Comparison of ENCODE assay signal across 14 cellular contexts in the genomic region with DNA sequence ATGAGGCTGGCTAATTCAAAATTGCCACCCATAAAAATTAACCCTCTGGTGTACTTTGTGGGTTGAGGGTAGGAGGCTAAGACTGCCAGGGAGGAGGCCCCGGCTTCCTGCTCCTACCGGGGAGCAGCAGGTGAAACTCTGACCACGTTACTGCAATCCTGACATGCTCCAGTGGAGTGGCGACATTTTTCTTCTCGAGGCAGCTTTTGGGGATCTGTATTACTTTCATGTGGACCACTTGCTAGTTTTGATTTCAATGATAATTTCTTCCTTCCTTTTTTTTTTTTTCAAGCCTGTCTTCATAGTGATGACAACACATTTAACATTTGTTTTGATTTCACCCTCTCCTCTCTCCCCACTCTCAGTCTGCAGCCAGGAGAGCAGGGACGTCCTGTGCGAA.
DNase-seq lines count a peak whose midpoint lies in the region; ATAC-seq lines count a peak whose summit lies in the region.
"Had no signal": no experiment of that assay in that cellular context is flagged by ENCODE, and none has a peak within 500 bp of the region (broad histone marks: within the 10 kb centered on the region; RNA-seq: fewer than 3 reads in every experiment).

No MANE protein-coding gene starts in this region.

- no peaks in the 10 kb centered on the region for H3K27me3 Mint-ChIP-seq in activated naive CD4-positive, alpha-beta T cell treated with anti-CD3 and anti-CD28 coated beads, Interleukin-2, amount 10 ng/mL, durations not matched to agents 7 days and 5 days
- no peaks in the 10 kb centered on the region for H3K27me3 Mint-ChIP-seq in activated naive CD8-positive, alpha-beta T cell treated with anti-CD3 and anti-CD28 coated beads, Interleukin-2, amount 50 U/mL, for 24 hours
- no peaks in the 10 kb centered on the region for H3K27me3 Mint-ChIP-seq in stimulated activated naive CD8-positive, alpha-beta T cell treated with anti-CD3 and anti-CD28 coated beads, Interleukin-15, Interleukin-2, amounts not matched to agents 100 ng/mL and 50 ng/mL, for 24 hours

- peak; percentile 67 for ATAC-seq in HG03175 (IDR thresholded peaks at IDR 0.05; ENCODE audit: unreplicated experiment)
- peak; percentile 50 for ATAC-seq in activated naive CD8-positive, alpha-beta T cell treated with anti-CD3 and anti-CD28 coated beads, Interleukin-2, amount 50 U/mL, for 24 hours
- no peak for ATAC-seq in activated CD4-positive, CD25-positive, alpha-beta regulatory T cell treated with anti-CD3 and anti-CD28 coated beads, Interleukin-2, amount 50 U/mL, for 24 hours
- no peak for ATAC-seq in GM21717 (IDR thresholded peaks at IDR 0.05; ENCODE audit: unreplicated experiment)
- ATAC-seq: psoas muscle had no signal

- CTCF ChIA-PET in activated naive CD4-positive, alpha-beta T cell treated with anti-CD3 and anti-CD28 coated beads, Interleukin-2, amount 10 ng/mL, durations not matched to agents 7 days and 5 days (lab: Charles Lee), result no interaction called here

- no peaks in the 10 kb centered on the region for H3K9me3 Mint-ChIP-seq in activated naive CD4-positive, alpha-beta T cell treated with anti-CD3 and anti-CD28 coated beads, Interleukin-2, amount 10 ng/mL, durations not matched to agents 7 days and 5 days
- H3K9me3 Mint-ChIP-seq in activated naive CD8-positive, alpha-beta T cell treated with anti-CD3 and anti-CD28 coated beads, Interleukin-2, amount 50 U/mL, for 24 hours, result no peaks in the 10 kb centered on the region
- no peaks in the 10 kb centered on the region for H3K9me3 Mint-ChIP-seq in stimulated activated naive CD8-positive, alpha-beta T cell treated with anti-CD3 and anti-CD28 coated beads, Interleukin-15, Interleukin-2, amounts not matched to agents 100 ng/mL and 50 ng/mL, for 24 hours

- H3K4me3 Mint-ChIP-seq in activated naive CD4-positive, alpha-beta T cell treated with anti-CD3 and anti-CD28 coated beads, Interleukin-2, amount 10 ng/mL, durations not matched to agents 7 days and 5 days, result no peak overlapping the region
- H3K4me3 Mint-ChIP-seq in activated naive CD8-positive, alpha-beta T cell treated with anti-CD3 and anti-CD28 coated beads, Interleukin-2, amount 50 U/mL, for 24 hours, result peak overlapping the region; percentile 28
- peak overlapping the region; percentile 10 for H3K4me3 Mint-ChIP-seq in stimulated activated naive CD8-positive, alpha-beta T cell treated with anti-CD3 and anti-CD28 coated beads, Interleukin-15, Interleukin-2, amounts not matched to agents 100 ng/mL and 50 ng/mL, for 24 hours

- H3K27ac Mint-ChIP-seq in activated naive CD4-positive, alpha-beta T cell treated with anti-CD3 and anti-CD28 coated beads, Interleukin-2, amount 10 ng/mL, durations not matched to agents 7 days and 5 days, result peak overlapping the region; percentile 7
- H3K27ac Mint-ChIP-seq in activated naive CD8-positive, alpha-beta T cell treated with anti-CD3 and anti-CD28 coated beads, Interleukin-2, amount 50 U/mL, for 24 hours, result peak overlapping the region; percentile 75
- peak overlapping the region; percentile 61 for H3K27ac Mint-ChIP-seq in stimulated activated naive CD8-positive, alpha-beta T cell treated with anti-CD3 and anti-CD28 coated beads, Interleukin-15, Interleukin-2, amounts not matched to agents 100 ng/mL and 50 ng/mL, for 24 hours

- DNase-seq in activated naive CD4-positive, alpha-beta T cell treated with anti-CD3 and anti-CD28 coated beads, Interleukin-2, amount 10 ng/mL, durations not matched to agents 7 days and 5 days, result no peak
- no peak for DNase-seq in activated naive CD4-positive, alpha-beta T cell treated with Interleukin-2 at 50 U/mL for 16 hours
- DNase-seq in activated naive CD8-positive, alpha-beta T cell treated with anti-CD3 and anti-CD28 coated beads, Interleukin-2, amount 50 U/mL, for 24 hours, result no peak
- no peak for DNase-seq in NCI-H2196 (lab: John Stamatoyannopoulos, UW; ENCODE audit: unreplicated experiment)
- DNase-seq: DMS53; head of caudate nucleus; NCI-H1092 treated with DMSO at 0.1 percent for 48 hours; NCI-H446 treated with DMSO at 0.1 percent for 48 hours; psoas muscle; stimulated activated CD4-positive, alpha-beta T cell treated with anti-CD3 and anti-CD28 coated beads, Interleukin-15, amount 100 ng/mL, for 24 hours had no signal

- peaks cover 78% of the 10 kb centered on the region for H3K4me1 Mint-ChIP-seq in activated naive CD4-positive, alpha-beta T cell treated with anti-CD3 and anti-CD28 coated beads, Interleukin-2, amount 10 ng/mL, durations not matched to agents 7 days and 5 days
- peaks cover 95% of the 10 kb centered on the region for H3K4me1 Mint-ChIP-seq in activated naive CD8-positive, alpha-beta T cell treated with anti-CD3 and anti-CD28 coated beads, Interleukin-2, amount 50 U/mL, for 24 hours
- H3K4me1 Mint-ChIP-seq in stimulated activated naive CD8-positive, alpha-beta T cell treated with anti-CD3 and anti-CD28 coated beads, Interleukin-15, Interleukin-2, amounts not matched to agents 100 ng/mL and 50 ng/mL, for 24 hours (ENCODE audit: low read depth), result peaks cover 96% of the 10 kb centered on the region

- H3K36me3 Mint-ChIP-seq in activated naive CD4-positive, alpha-beta T cell treated with anti-CD3 and anti-CD28 coated beads, Interleukin-2, amount 10 ng/mL, durations not matched to agents 7 days and 5 days, result peaks cover 93% of the 10 kb centered on the region
- H3K36me3 Mint-ChIP-seq in activated naive CD8-positive, alpha-beta T cell treated with anti-CD3 and anti-CD28 coated beads, Interleukin-2, amount 50 U/mL, for 24 hours (ENCODE audit: low read depth), result peaks cover 87% of the 10 kb centered on the region
- H3K36me3 Mint-ChIP-seq in stimulated activated naive CD8-positive, alpha-beta T cell treated with anti-CD3 and anti-CD28 coated beads, Interleukin-15, Interleukin-2, amounts not matched to agents 100 ng/mL and 50 ng/mL, for 24 hours (ENCODE audit: low read depth), result peaks cover 94% of the 10 kb centered on the region

Comparison
In these comparisons a context has a peak if more than half of its experiments do, and no peak if none do; other contexts are left out.
1. H3K27ac Mint-ChIP-seq: peak in every context shown above with its lines; median percentile 75 in activated naive CD8-positive, alpha-beta T cell treated with anti-CD3 and anti-CD28 coated beads, Interleukin-2, amount 50 U/mL, for 24 hours; 61 in stimulated activated naive CD8-positive, alpha-beta T cell treated with anti-CD3 and anti-CD28 coated beads, Interleukin-15, Interleukin-2, amounts not matched to agents 100 ng/mL and 50 ng/mL, for 24 hours; 7 in activated naive CD4-positive, alpha-beta T cell treated with anti-CD3 and anti-CD28 coated beads, Interleukin-2, amount 10 ng/mL, durations not matched to agents 7 days and 5 days.
2. ATAC-seq: peak in HG03175 (single experiment) and activated naive CD8-positive, alpha-beta T cell treated with anti-CD3 and anti-CD28 coated beads, Interleukin-2, amount 50 U/mL, for 24 hours (single experiment); none in activated CD4-positive, CD25-positive, alpha-beta regulatory T cell treated with anti-CD3 and anti-CD28 coated beads, Interleukin-2, amount 50 U/mL, for 24 hours (0 of 2) and GM21717 (single experiment).